In the genomic region with DNA sequence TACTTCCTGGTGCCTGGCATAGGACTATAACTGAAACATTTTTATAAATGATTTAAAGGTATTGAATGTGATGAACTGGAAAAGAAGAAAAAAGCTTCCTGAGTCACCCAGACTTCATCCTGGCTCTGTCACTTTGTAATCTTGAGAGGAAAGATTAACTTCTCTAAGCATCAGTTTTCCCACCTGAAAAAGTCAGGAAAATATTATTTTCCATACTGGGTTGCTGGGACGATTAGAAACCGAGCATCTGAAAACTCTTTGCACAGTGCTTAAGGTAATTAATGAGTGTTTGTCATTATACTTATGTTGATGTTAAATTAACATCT, we compare ENCODE assay signal across 10 cellular contexts.
DNase-seq lines count a peak whose midpoint lies in the region; ATAC-seq and TF ChIP-seq lines count a peak whose summit lies in the region.
"Had no signal": no experiment of that assay in that cellular context is flagged by ENCODE, and none has a peak within 500 bp of the region (broad histone marks: within the 10 kb centered on the region; RNA-seq: fewer than 3 reads in every experiment).

No MANE protein-coding gene starts in this region.

- no peak overlapping the region for H3K14ac ChIP-seq in mesenchymal stem cell (ENCODE audit: low read length in 2 of 2)

- TF ChIP-seq CTCF in chondrocyte (IDR thresholded peaks at IDR 0.05) (no peak), vagina (IDR thresholded peaks at IDR 0.05) (no peak), body of pancreas (IDR thresholded peaks at IDR 0.05) (no peak)

- no peak overlapping the region for H2BK120ac ChIP-seq in mesenchymal stem cell (ENCODE audit: low read depth, low read length)

- TF ChIP-seq POLR2A in vagina (IDR thresholded peaks at IDR 0.05), result no peak
- TF ChIP-seq POLR2A in body of pancreas (IDR thresholded peaks at IDR 0.05), result no peak

- H2AK5ac ChIP-seq in mesenchymal stem cell (ENCODE audit: low read length, severe bottlenecking), result no peak overlapping the region

- intact Hi-C loops in vagina (cut with DNase I) (no loop called here), body of pancreas (cut with DNase I) (no loop called here)

- H3K27ac ChIP-seq in mesenchymal stem cell (ENCODE audit: low read length, poor library complexity, severe bottlenecking), result peak overlapping the region; percentile 25
- H3K27ac ChIP-seq in vagina, result peak overlapping the region; percentile 41
- peak overlapping the region in 2 of 4 donors; percentile 10 to 38 for H3K27ac ChIP-seq in body of pancreas

- peak overlapping the region; percentile 40 for H3K27ac Mint-ChIP-seq in stimulated activated naive CD8-positive, alpha-beta T cell treated with anti-CD3 and anti-CD28 coated beads, Interleukin-15, Interleukin-2, amounts not matched to agents 100 ng/mL and 50 ng/mL, for 24 hours
- H3K27ac Mint-ChIP-seq in stimulated activated naive CD8-positive, alpha-beta T cell treated with anti-CD3 and anti-CD28 coated beads, Interleukin-15, amount 100 ng/mL, for 72 hours, result no peak overlapping the region
- H3K27ac Mint-ChIP-seq in chondrocyte (ENCODE audit: unreplicated experiment), result peak overlapping the region; percentile 65

- H3K27me3 ChIP-seq in mesenchymal stem cell (ENCODE audit: control insufficient read depth in 1 of 2, insufficient read depth in 1 of 2, low read length in 2 of 2) (no peaks in the 10 kb centered on the region), vagina (no peaks in the 10 kb centered on the region), body of pancreas (no peaks in the 10 kb centered on the region)

- no peak for ATAC-seq in stimulated activated naive CD8-positive, alpha-beta T cell treated with anti-CD3 and anti-CD28 coated beads, Interleukin-15, amount 100 ng/mL, for 72 hours
- no peak for ATAC-seq in body of pancreas

- no peak overlapping the region for H2BK12ac ChIP-seq in mesenchymal stem cell (ENCODE audit: low read length in 2 of 2)

- H3K23ac ChIP-seq in mesenchymal stem cell (ENCODE audit: low read length in 2 of 2), result no peak overlapping the region

- no peak overlapping the region for H3K4me2 ChIP-seq in mesenchymal stem cell (ENCODE audit: low read length, poor library complexity, severe bottlenecking)

- H3K27me3 Mint-ChIP-seq in stimulated activated naive CD8-positive, alpha-beta T cell treated with anti-CD3 and anti-CD28 coated beads, Interleukin-15, Interleukin-2, amounts not matched to agents 100 ng/mL and 50 ng/mL, for 24 hours, result peaks cover 17% of the 10 kb centered on the region
- peaks cover 7% of the 10 kb centered on the region for H3K27me3 Mint-ChIP-seq in stimulated activated naive CD8-positive, alpha-beta T cell treated with anti-CD3 and anti-CD28 coated beads, Interleukin-15, amount 100 ng/mL, for 72 hours
- H3K27me3 Mint-ChIP-seq in chondrocyte (ENCODE audit: low read depth), result no peaks in the 10 kb centered on the region

- H2AFZ ChIP-seq in mesenchymal stem cell (ENCODE audit: low read depth, low read length), result no peak overlapping the region

- no peak overlapping the region for H2BK15ac ChIP-seq in mesenchymal stem cell (ENCODE audit: low read depth, poor library complexity, severe bottlenecking)

- H3K4ac ChIP-seq in mesenchymal stem cell (ENCODE audit: low read depth in 1 of 2, low read length in 2 of 2), result no peak overlapping the region

- peak overlapping the region in 1 of 2 experiments; percentile 59 for H3K4me3 ChIP-seq in mesenchymal stem cell (ENCODE audit: insufficient read depth in 1 of 2, low read depth in 1 of 2, low read length in 2 of 2)
- H3K4me3 ChIP-seq in vagina, result peak overlapping the region in 1 of 2 donors; percentile 17
- no peak overlapping the region for H3K4me3 ChIP-seq in body of pancreas

- H3K9ac ChIP-seq in mesenchymal stem cell (ENCODE audit: low read length), result peak overlapping the region; percentile 80

- peaks cover 9% of the 10 kb centered on the region for H3K4me1 ChIP-seq in mesenchymal stem cell (ENCODE audit: control insufficient read depth, insufficient read depth, low read depth, low read length)
- peaks cover 41% of the 10 kb centered on the region for H3K4me1 ChIP-seq in vagina
- H3K4me1 ChIP-seq in body of pancreas, result peaks cover 82% of the 10 kb centered on the region

- WGBS in mesenchymal stem cell, result no CpG with 5 or more reads among the region's 2 CpGs
- 60 to 69% methylated on average over 2 of the region's 2 CpGs for WGBS in body of pancreas, 2 donors

- H3K9me3 ChIP-seq in mesenchymal stem cell (ENCODE audit: control insufficient read depth, low read length), result no peaks in the 10 kb centered on the region
- H3K9me3 ChIP-seq in vagina, result no peaks in the 10 kb centered on the region
- no peaks in the 10 kb centered on the region for H3K9me3 ChIP-seq in body of pancreas

- H3K36me3 Mint-ChIP-seq in stimulated activated naive CD8-positive, alpha-beta T cell treated with anti-CD3 and anti-CD28 coated beads, Interleukin-15, Interleukin-2, amounts not matched to agents 100 ng/mL and 50 ng/mL, for 24 hours (ENCODE audit: low read depth), result no peaks in the 10 kb centered on the region
- H3K36me3 Mint-ChIP-seq in chondrocyte (ENCODE audit: low read depth), result no peaks in the 10 kb centered on the region

- DNase-seq in stimulated activated naive CD8-positive, alpha-beta T cell treated with anti-CD3 and anti-CD28 coated beads, Interleukin-15, amount 100 ng/mL, for 72 hours, result no peak
- DNase-seq in chondrocyte (ENCODE audit: low spot score), result no peak
- no peak for DNase-seq in mesenchymal stem cell
- no peak for DNase-seq in vagina (ENCODE audit: extremely low spot score in 2 of 2)
- no peak for DNase-seq in body of pancreas
- no peak for DNase-seq in NCI-H226
- DNase-seq in NOMO-1 treated with dmso at 0.1 percent for 144 hours (lab: John Stamatoyannopoulos, UW; ENCODE audit: unreplicated experiment), result no peak
- DNase-seq: NCI-H2171, SIG-M5 had no signal

- H4K91ac ChIP-seq in mesenchymal stem cell (ENCODE audit: low read length), result no peak overlapping the region

- H2BK5ac ChIP-seq in mesenchymal stem cell (ENCODE audit: low read depth, low read length, poor library complexity, severe bottlenecking), result no peak overlapping the region

- H3K4me3 Mint-ChIP-seq in stimulated activated naive CD8-positive, alpha-beta T cell treated with anti-CD3 and anti-CD28 coated beads, Interleukin-15, Interleukin-2, amounts not matched to agents 100 ng/mL and 50 ng/mL, for 24 hours, result no peak overlapping the region
- H3K4me3 Mint-ChIP-seq in stimulated activated naive CD8-positive, alpha-beta T cell treated with anti-CD3 and anti-CD28 coated beads, Interleukin-15, amount 100 ng/mL, for 72 hours, result no peak overlapping the region
- H3K4me3 Mint-ChIP-seq in chondrocyte (ENCODE audit: unreplicated experiment), result peak overlapping the region; percentile 65

- H4K8ac ChIP-seq in mesenchymal stem cell (ENCODE audit: low read length), result no peak overlapping the region

- no peaks in the 10 kb centered on the region for H3K9me3 Mint-ChIP-seq in stimulated activated naive CD8-positive, alpha-beta T cell treated with anti-CD3 and anti-CD28 coated beads, Interleukin-15, Interleukin-2, amounts not matched to agents 100 ng/mL and 50 ng/mL, for 24 hours
- H3K9me3 Mint-ChIP-seq in stimulated activated naive CD8-positive, alpha-beta T cell treated with anti-CD3 and anti-CD28 coated beads, Interleukin-15, amount 100 ng/mL, for 72 hours, result no peaks in the 10 kb centered on the region
- no peaks in the 10 kb centered on the region for H3K9me3 Mint-ChIP-seq in chondrocyte (ENCODE audit: low read depth)

- peaks cover 29% of the 10 kb centered on the region for H3K4me1 Mint-ChIP-seq in stimulated activated naive CD8-positive, alpha-beta T cell treated with anti-CD3 and anti-CD28 coated beads, Interleukin-15, Interleukin-2, amounts not matched to agents 100 ng/mL and 50 ng/mL, for 24 hours (ENCODE audit: low read depth)
- peaks cover 11% of the 10 kb centered on the region for H3K4me1 Mint-ChIP-seq in stimulated activated naive CD8-positive, alpha-beta T cell treated with anti-CD3 and anti-CD28 coated beads, Interleukin-15, amount 100 ng/mL, for 72 hours
- peaks cover 79% of the 10 kb centered on the region for H3K4me1 Mint-ChIP-seq in chondrocyte (ENCODE audit: low read depth)

- H3K79me1 ChIP-seq in mesenchymal stem cell (replicated peaks; ENCODE audit: low read length, poor library complexity, severe bottlenecking), result peaks cover 19% of the 10 kb centered on the region

- H3K36me3 ChIP-seq in mesenchymal stem cell (ENCODE audit: control insufficient read depth in 1 of 2, insufficient read depth in 2 of 2, low read depth in 1 of 2, low read length in 2 of 2) (no peaks in the 10 kb centered on the region), vagina (no peaks in the 10 kb centered on the region), body of pancreas (replicated peaks in 1 of 2; ENCODE audit: insufficient read depth in 1 of 2, low read depth in 2 of 2) (no peaks in the 10 kb centered on the region)

- H3K18ac ChIP-seq in mesenchymal stem cell (ENCODE audit: low read depth in 1 of 2, low read length in 2 of 2), result no peak overlapping the region

Comparison
In these comparisons a context has a peak if more than half of its experiments do, and no peak if none do; other contexts are left out.
1. H3K27ac Mint-ChIP-seq: peak in stimulated activated naive CD8-positive, alpha-beta T cell treated with anti-CD3 and anti-CD28 coated beads, Interleukin-15, Interleukin-2, amounts not matched to agents 100 ng/mL and 50 ng/mL, for 24 hours (single experiment) and chondrocyte (single experiment); none in stimulated activated naive CD8-positive, alpha-beta T cell treated with anti-CD3 and anti-CD28 coated beads, Interleukin-15, amount 100 ng/mL, for 72 hours (0 of 2).